1 cellular context compared by ENCODE assay signal in genomic region chr3:151394611-151395010, GRCh38.
TF ChIP-seq lines count a peak whose summit lies in the region.

No MANE protein-coding gene starts in this region.

TF ChIP-seq in H1, 55 proteins besides CTCF, POLR2A, EP300 and RAD21:
- TF ChIP-seq EZH2 (IDR thresholded peaks at IDR 0.05; ENCODE audit: low read depth, low read length, severe bottlenecking) (no peak), YY1 (IDR thresholded peaks at IDR 0.05; ENCODE audit: low read depth, low read length) (0 out of 2 replicates have a peak, but pooled peaks have one; percentile 19), MAX (IDR thresholded peaks at IDR 0.05) (no peak)
